Comparison of ENCODE assay signal across 7 cellular contexts in the genomic region with DNA sequence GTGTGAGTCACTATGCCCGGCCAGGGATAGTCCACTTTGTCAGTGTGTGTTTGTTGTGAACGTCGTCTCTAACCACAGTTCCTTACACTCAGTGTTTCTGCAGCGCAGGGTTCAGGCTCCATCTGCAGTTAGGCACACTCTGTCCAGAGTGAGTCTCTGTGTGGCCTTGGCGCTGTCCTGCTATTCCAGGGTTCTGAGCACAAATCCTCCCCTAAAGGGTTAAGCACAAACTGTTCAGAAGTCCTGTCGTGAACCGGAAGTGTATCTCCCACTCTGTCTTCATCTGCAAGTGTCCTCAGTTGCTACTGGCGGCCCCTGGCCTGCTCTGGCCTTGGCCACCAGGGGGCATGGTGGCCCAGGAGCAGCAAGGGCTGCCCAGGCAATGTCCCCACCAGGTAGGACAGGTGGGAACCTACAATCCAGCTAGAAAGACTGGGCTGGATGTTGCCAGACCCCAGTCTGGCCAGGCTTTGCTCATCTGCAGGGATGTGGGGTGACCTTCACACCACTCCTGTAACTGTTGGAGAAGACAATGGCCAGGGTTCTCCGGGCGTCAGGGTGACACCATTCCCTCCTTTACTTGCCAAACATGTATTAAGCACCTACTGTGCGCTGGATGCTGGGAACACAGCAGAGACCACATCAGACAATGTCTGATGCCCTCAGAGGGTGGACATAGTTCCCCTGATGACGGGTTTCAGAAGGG. TPM values are rescaled to one million over a fixed set of nuclear protein-coding genes. Genes with fewer than 3 reads are reported as not detected.
DNase-seq lines count a peak whose midpoint lies in the region; ATAC-seq lines count a peak whose summit lies in the region.

No MANE protein-coding gene starts in this region.

- H3K36me3 Mint-ChIP-seq in memory B cell = no peaks in the 10 kb centered on the region

- H3K27ac Mint-ChIP-seq in memory B cell = no peak overlapping the region

- H3K4me1 Mint-ChIP-seq in memory B cell = peaks cover 13% of the 10 kb centered on the region

- DNase-seq in NCI-H524 (lab: John Stamatoyannopoulos, UW) (peak; percentile 28 to 70), dermis microvascular lymphatic vessel endothelial cell (ENCODE audit: low read depth in 2 of 2) (peak; percentile 29 to 70), memory B cell (ENCODE audit: low spot score in 2 of 2) (peak; percentile 58 to 62)
- DNase-seq in activated CD4-positive, alpha-beta T cell treated with anti-CD3 and anti-CD28 coated beads for 4 hours = peak; percentile 64 to 66
- peak; percentile 66 to 70 for DNase-seq in stimulated activated CD8-positive, alpha-beta memory T cell treated with anti-CD3 and anti-CD28 coated beads, Interleukin-15, amount 100 ng/mL, for 48 hours (ENCODE audit: low read depth in 2 of 2)

- no peaks in the 10 kb centered on the region for H3K27me3 Mint-ChIP-seq in memory B cell

- no peaks in the 10 kb centered on the region for H3K9me3 Mint-ChIP-seq in memory B cell

- peak overlapping the region; percentile 62 for H3K4me3 Mint-ChIP-seq in memory B cell

- ATAC-seq in GM18498 (IDR thresholded peaks at IDR 0.05; ENCODE audit: unreplicated experiment) (peak; percentile 70), HG03175 (IDR thresholded peaks at IDR 0.05; ENCODE audit: unreplicated experiment) (peak; percentile 63), memory B cell (ENCODE audit: low read depth) (peak; percentile 74)

RNA-seq across cellular contexts. Expression of gene GATAD2A, which starts 38.6 kb away (rescaled TPM):
- 33.1 and 43.7 TPM in 2 replicates for total RNA-seq in dermis microvascular lymphatic vessel endothelial cell

RNA-seq across cellular contexts. Expression of gene MAU2, which starts 46.2 kb away (rescaled TPM):
- 16.9 and 38.2 TPM in 2 replicates for total RNA-seq in dermis microvascular lymphatic vessel endothelial cell

RNA-seq across cellular contexts. Expression of gene SUGP1, which starts 46.5 kb away (rescaled TPM):
- total RNA-seq in dermis microvascular lymphatic vessel endothelial cell = 17.7 TPM in 2 replicates

Comparison
In these comparisons a context has a peak if more than half of its experiments do, and no peak if none do; other contexts are left out.
1. Peak in every context shown above with its lines: DNase-seq and ATAC-seq.